Comparison of ENCODE assay signal across 7 cellular contexts in the genomic region with DNA sequence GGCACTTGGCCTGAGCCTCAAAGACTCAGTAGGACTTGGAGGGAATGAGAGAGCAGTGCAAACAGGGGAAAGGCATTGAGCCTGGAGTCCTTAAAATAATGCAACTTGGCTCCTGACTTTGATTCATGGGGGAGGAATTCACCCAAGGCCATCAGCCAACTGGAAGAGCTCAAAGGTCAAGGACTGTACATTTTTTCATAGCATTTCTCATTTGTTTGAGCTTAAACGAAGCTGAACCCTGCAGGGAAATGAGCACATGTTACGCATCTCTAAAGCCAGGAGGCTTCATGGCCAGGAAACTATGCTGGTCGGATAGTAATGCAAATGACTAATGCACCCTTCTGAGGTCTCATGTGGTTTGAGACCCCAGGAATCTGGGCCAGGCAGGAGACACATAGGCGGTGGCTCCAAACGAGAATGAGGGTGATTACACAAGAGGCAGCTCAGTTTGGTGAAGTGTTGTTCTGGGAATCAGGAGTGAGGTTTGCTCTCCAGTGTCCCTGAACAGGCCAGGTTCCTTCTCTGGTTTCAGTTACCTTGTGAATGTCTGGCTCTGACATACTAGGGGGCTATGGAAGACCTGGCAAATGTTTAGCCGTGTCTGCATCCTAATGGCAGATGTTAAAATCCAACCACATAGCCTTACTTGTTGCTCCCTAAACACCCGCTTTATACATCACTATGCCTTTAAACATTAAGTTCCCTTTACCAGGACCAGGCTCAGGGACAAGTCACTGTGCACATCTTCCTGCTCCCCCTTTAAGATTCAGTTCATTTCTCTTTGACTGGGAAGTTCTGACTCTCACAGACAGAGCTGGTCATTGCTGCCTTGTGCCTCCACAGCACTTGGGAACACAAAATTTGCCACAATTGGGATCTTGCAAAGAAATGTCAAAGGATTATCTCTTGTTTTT.
A peak's percentile ranks its signal among the peaks of the same experiment; 100 is the strongest.
DNase-seq lines count a peak whose midpoint lies in the region; ATAC-seq and TF ChIP-seq lines count a peak whose summit lies in the region.

No MANE protein-coding gene starts in this region.

- H3K9me3 ChIP-seq in lung (ENCODE audit: control insufficient read depth in 2 of 2, insufficient read depth in 1 of 2, low read length in 1 of 2): no peaks in the 10 kb centered on the region
- H3K9me3 ChIP-seq in uterus: no peaks in the 10 kb centered on the region

- TF ChIP-seq CTCF in coronary artery (IDR thresholded peaks at IDR 0.05): no peak
- no peak for TF ChIP-seq CTCF in lung (IDR thresholded peaks at IDR 0.05; ENCODE audit: control extremely low read depth, extremely low read depth)
- TF ChIP-seq CTCF in uterus (IDR thresholded peaks at IDR 0.05): no peak

- peaks cover 0 to 7% of the 10 kb centered on the region in 2 donors for H3K4me1 ChIP-seq in lung (ENCODE audit: control insufficient read depth in 2 of 2, insufficient read depth in 2 of 2, low read length in 2 of 2)
- no peaks in the 10 kb centered on the region for H3K4me1 ChIP-seq in uterus

- H3K4me3 ChIP-seq in coronary artery (no peak overlapping the region), lung (no peak overlapping the region), uterus (no peak overlapping the region)

- DNase-seq in M059J (ENCODE audit: low read depth): peak; percentile 100
- peak; percentile 84 for DNase-seq in coronary artery (ENCODE audit: low spot score)
- peak; percentile 71 for DNase-seq in lung (ENCODE audit: low spot score)
- peak; percentile 77 to 83 for DNase-seq in uterus

- WGBS in lung, 2 donors: 42 to 77% methylated on average over 7 of the region's 7 CpGs

- ATAC-seq in lung (ENCODE audit: insufficient read depth, low FRiP score) (peak; percentile 85), HG02759 (IDR thresholded peaks at IDR 0.05; ENCODE audit: unreplicated experiment) (no peak), HG03520 (IDR thresholded peaks at IDR 0.05; ENCODE audit: unreplicated experiment) (no peak), HG03439 (IDR thresholded peaks at IDR 0.05; ENCODE audit: unreplicated experiment) (no peak)

- no peaks in the 10 kb centered on the region for H3K36me3 ChIP-seq in lung (ENCODE audit: control insufficient read depth in 2 of 2, insufficient read depth in 2 of 2, low read length in 2 of 2)
- H3K36me3 ChIP-seq in uterus: no peaks in the 10 kb centered on the region

- intact Hi-C loops in uterus (cut with DNase I; ENCODE audit: low total_unique reads): no loop called here

- no peak for TF ChIP-seq POLR2A in uterus (IDR thresholded peaks at IDR 0.05)

- H3K27me3 ChIP-seq in lung (ENCODE audit: control insufficient read depth, insufficient read depth) (no peaks in the 10 kb centered on the region), uterus (no peaks in the 10 kb centered on the region)

- H3K27ac ChIP-seq in coronary artery (peak overlapping the region; percentile 72 to 82), lung (ENCODE audit: low read depth in 1 of 2, low read length in 1 of 2) (peak overlapping the region in 1 of 2 donors; percentile 76), uterus (peak overlapping the region; percentile 66 to 71)
